ENCODE assay signal across 8 cellular contexts in genomic region chr11:88103337-88104206, GRCh38.
DNase-seq lines count a peak whose midpoint lies in the region; ATAC-seq and TF ChIP-seq lines count a peak whose summit lies in the region.

No MANE protein-coding gene starts in this region.

- H3K27ac Mint-ChIP-seq in neural crest cell (ENCODE audit: unreplicated experiment): no peak overlapping the region

- intact Hi-C loops in left ventricle myocardium inferior (cut with micrococcal nuclease) (no loop called here), gastrocnemius medialis (cut with DNase I; ENCODE audit: low total_unique reads) (loop anchor here (10.0 kb wide), 1 partner anchor 441 kb away; no protein-coding TSS in a partner anchor)

- H3K4me1 ChIP-seq in left ventricle myocardium inferior (no peaks in the 10 kb centered on the region), right atrium auricular region (no peaks in the 10 kb centered on the region), gastrocnemius medialis (no peaks in the 10 kb centered on the region)

- peak; percentile 36 for TF ChIP-seq CTCF in left ventricle myocardium inferior (IDR thresholded peaks at IDR 0.05; ENCODE audit: borderline replicate concordance)
- peak in 1 of 2 donors; percentile 41 for TF ChIP-seq CTCF in right atrium auricular region (IDR thresholded peaks at IDR 0.05)
- peak; percentile 89 for TF ChIP-seq CTCF in choroid plexus epithelial cell (conservative IDR thresholded peaks at IDR 0.05; ENCODE audit: low read depth, low read length)
- peak; percentile 66 for TF ChIP-seq CTCF in neural crest cell (conservative IDR thresholded peaks at IDR 0.05)
- TF ChIP-seq CTCF in gastrocnemius medialis (IDR thresholded peaks at IDR 0.05 in 4 of 5, conservative IDR thresholded peaks at IDR 0.05 in 1 of 5): peak in 1 of 5 experiments; percentile 29

- H3K9me3 ChIP-seq in left ventricle myocardium inferior (replicated peaks): peaks cover 11% of the 10 kb centered on the region
- peaks cover 0 to 2% of the 10 kb centered on the region in 2 donors for H3K9me3 ChIP-seq in right atrium auricular region
- no peaks in the 10 kb centered on the region for H3K9me3 ChIP-seq in gastrocnemius medialis

- no peak overlapping the region for H3K4me3 Mint-ChIP-seq in neural crest cell

- in situ Hi-C loops in SK-MEL-5 (cut with HindIII; ENCODE audit: low pct_unique_long_range_greater_than_20kb, low sequenced_read_pairs) (no loop called here), gastrocnemius medialis (cut with MboI; ENCODE audit: low sequenced_read_pairs in 4 of 4) (no loop called here)

- TF ChIP-seq POLR2A in gastrocnemius medialis (IDR thresholded peaks at IDR 0.05): no peak

- H3K27ac ChIP-seq in left ventricle myocardium inferior (replicated peaks) (no peak overlapping the region), right atrium auricular region (no peak overlapping the region), gastrocnemius medialis (no peak overlapping the region)

- H3K36me3 Mint-ChIP-seq in neural crest cell (ENCODE audit: low read depth): peaks cover 3% of the 10 kb centered on the region

- H3K36me3 ChIP-seq in left ventricle myocardium inferior (no peaks in the 10 kb centered on the region), right atrium auricular region (no peaks in the 10 kb centered on the region), gastrocnemius medialis (no peaks in the 10 kb centered on the region)

- no peaks in the 10 kb centered on the region for H3K27me3 Mint-ChIP-seq in neural crest cell (ENCODE audit: low read depth)

- H3K9me3 Mint-ChIP-seq in neural crest cell: peaks cover 7% of the 10 kb centered on the region

- DNase-seq in left ventricle myocardium inferior (no peak), right atrium auricular region (ENCODE audit: low spot score) (no peak), HS-27A (ENCODE audit: low read depth) (peak; percentile 14), SK-MEL-5 (ENCODE audit: low read depth, low spot score) (peak; percentile 97), choroid plexus epithelial cell (ENCODE audit: low read depth) (peak; percentile 83), neural crest cell (ENCODE audit: low read depth, low spot score) (peak; percentile 3), gastrocnemius medialis (no peak)

- ATAC-seq in GM21528 (IDR thresholded peaks at IDR 0.05; ENCODE audit: low FRiP score, unreplicated experiment) (peak; percentile 82), gastrocnemius medialis (no peak)

- H3K4me3 ChIP-seq in left ventricle myocardium inferior (no peak overlapping the region), right atrium auricular region (no peak overlapping the region), choroid plexus epithelial cell (ENCODE audit: low read depth, low read length) (no peak overlapping the region), gastrocnemius medialis (no peak overlapping the region)

- H3K4me1 Mint-ChIP-seq in neural crest cell: peaks cover 5% of the 10 kb centered on the region

- H3K27me3 ChIP-seq in left ventricle myocardium inferior (ENCODE audit: low read depth) (no peaks in the 10 kb centered on the region), right atrium auricular region (no peaks in the 10 kb centered on the region), gastrocnemius medialis (no peaks in the 10 kb centered on the region)

Comparison
In these comparisons a context has a peak if more than half of its experiments do, and no peak if none do; other contexts are left out.
1. DNase-seq: peak in HS-27A (single experiment), SK-MEL-5 (single experiment), choroid plexus epithelial cell (single experiment) and neural crest cell (single experiment); none in left ventricle myocardium inferior (single experiment), right atrium auricular region (single experiment) and gastrocnemius medialis (0 of 2).